In genomic region chr15:34336947-34337556, GRCh38 we compare ENCODE assay signal across 10 cellular contexts. TPM values are rescaled to one million over a fixed set of nuclear protein-coding genes. Genes with fewer than 3 reads are reported as not detected.
A peak's percentile ranks its signal among the peaks of the same experiment; 100 is the strongest.
DNase-seq lines count a peak whose midpoint lies in the region; ATAC-seq and TF ChIP-seq lines count a peak whose summit lies in the region.
"Had no signal": no experiment of that assay in that cellular context is flagged by ENCODE, and none has a peak within 500 bp of the region (broad histone marks: within the 10 kb centered on the region; RNA-seq: fewer than 3 reads in every experiment).

No MANE protein-coding gene starts in this region.

- H3K27me3 ChIP-seq in BLaER1 = no peaks in the 10 kb centered on the region
- no peaks in the 10 kb centered on the region for H3K27me3 ChIP-seq in cardiac muscle cell
- no peaks in the 10 kb centered on the region for H3K27me3 ChIP-seq in rectal smooth muscle tissue (ENCODE audit: control insufficient read depth, insufficient read depth, low read length)

- H3K36me3 ChIP-seq in BLaER1 = peaks cover 20% of the 10 kb centered on the region
- no peaks in the 10 kb centered on the region for H3K36me3 ChIP-seq in cardiac muscle cell
- no peaks in the 10 kb centered on the region for H3K36me3 ChIP-seq in rectal smooth muscle tissue (ENCODE audit: control insufficient read depth, insufficient read depth, low read length)

- H3K9me3 Mint-ChIP-seq in activated T-helper 17 cell treated with anti-CD3 and anti-CD28 coated beads, Interleukin-2, amount 50 U/mL, for 72 hours = no peaks in the 10 kb centered on the region

- POLR2A ChIA-PET in GM10248 (lab: Yijun Ruan, JAX) = interaction anchor here (0.6 to 2.2 kb wide), 6 partner anchors 8 to 127 kb away, joined by 3 to 9 read pairs (median 3); partner anchors contain the start of gene KATNBL1

- peaks cover 56% of the 10 kb centered on the region for H3K36me3 Mint-ChIP-seq in activated T-helper 17 cell treated with anti-CD3 and anti-CD28 coated beads, Interleukin-2, amount 50 U/mL, for 72 hours (ENCODE audit: low read depth)

- no peak for TF ChIP-seq CTCF in cardiac muscle cell (IDR thresholded peaks at IDR 0.05; ENCODE audit: low read depth, low read length)
- TF ChIP-seq CTCF in GM10248 (IDR thresholded peaks at IDR 0.05; ENCODE audit: control extremely low read depth, extremely low read depth, low read depth, missing control alignments) = no peak

- H3K4me1 Mint-ChIP-seq in activated T-helper 17 cell treated with anti-CD3 and anti-CD28 coated beads, Interleukin-2, amount 50 U/mL, for 72 hours = peaks cover 30% of the 10 kb centered on the region

- H3K27ac ChIP-seq in BLaER1 (peak overlapping the region; percentile 90), cardiac muscle cell (peak overlapping the region; percentile 93), rectal smooth muscle tissue (ENCODE audit: low read depth, low read length) (peak overlapping the region; percentile 85)

- H3K27me3 Mint-ChIP-seq in activated T-helper 17 cell treated with anti-CD3 and anti-CD28 coated beads, Interleukin-2, amount 50 U/mL, for 72 hours = no peaks in the 10 kb centered on the region

- peak overlapping the region; percentile 86 for H3K4me3 ChIP-seq in BLaER1
- H3K4me3 ChIP-seq in Jurkat, Clone E6-1 (ENCODE audit: low read length) = peak overlapping the region; percentile 76
- peak overlapping the region; percentile 92 for H3K4me3 ChIP-seq in cardiac muscle cell
- peak overlapping the region; percentile 75 for H3K4me3 ChIP-seq in rectal smooth muscle tissue (ENCODE audit: low read length)

- CTCF ChIA-PET in GM10248 (lab: Yijun Ruan, JAX) = interaction anchor here (1.0 to 2.0 kb wide), 5 partner anchors 9 to 39 kb away, joined by 3 to 10 read pairs (median 4); partner anchors contain the start of gene LPCAT4

- H3K4me2 ChIP-seq in BLaER1 = peak overlapping the region; percentile 95

- H3K4me3 Mint-ChIP-seq in activated T-helper 17 cell treated with anti-CD3 and anti-CD28 coated beads, Interleukin-2, amount 50 U/mL, for 72 hours = no peak overlapping the region

- H3K27ac Mint-ChIP-seq in activated T-helper 17 cell treated with anti-CD3 and anti-CD28 coated beads, Interleukin-2, amount 50 U/mL, for 72 hours = peak overlapping the region; percentile 97

- peak; percentile 16 for ATAC-seq in GM19438 (IDR thresholded peaks at IDR 0.05; ENCODE audit: low read depth, unreplicated experiment)
- peak; percentile 3 for ATAC-seq in activated T-helper 17 cell treated with anti-CD3 and anti-CD28 coated beads, Interleukin-2, amount 50 U/mL, for 72 hours (replicated peaks)

- no peaks in the 10 kb centered on the region for H4K20me1 ChIP-seq in BLaER1

- H3K9ac ChIP-seq in BLaER1 = peak overlapping the region; percentile 84
- peak overlapping the region; percentile 51 for H3K9ac ChIP-seq in rectal smooth muscle tissue (ENCODE audit: low read length)

- peaks cover 92% of the 10 kb centered on the region for H3K4me1 ChIP-seq in BLaER1
- H3K4me1 ChIP-seq in cardiac muscle cell (ENCODE audit: low read depth) = peaks cover 23% of the 10 kb centered on the region
- H3K4me1 ChIP-seq in rectal smooth muscle tissue (ENCODE audit: control insufficient read depth, insufficient read depth, low read length) = peaks cover 3% of the 10 kb centered on the region

- H3K9me3 ChIP-seq in BLaER1 = no peaks in the 10 kb centered on the region
- no peaks in the 10 kb centered on the region for H3K9me3 ChIP-seq in cardiac muscle cell (ENCODE audit: low read depth)

- no peak for DNase-seq in Jurkat, Clone E6-1 (ENCODE audit: low read depth, low spot score)
- DNase-seq in cardiac muscle cell (ENCODE audit: low read depth in 1 of 2, low spot score in 1 of 2) (no peak), H4 (ENCODE audit: low spot score) (no peak), GM10248 (ENCODE audit: extremely low spot score) (no peak)

RNA-seq across cellular contexts. Expression of gene SLC12A6, which starts 0.5 kb away (rescaled TPM):
- polyA plus RNA-seq in Jurkat, Clone E6-1 (2012; ENCODE audit: insufficient read depth, insufficient read length) = 8.3 TPM
- total RNA-seq in activated T-helper 17 cell treated with anti-CD3 and anti-CD28 coated beads, Interleukin-2, amount 50 U/mL, for 72 hours = 10 to 100 TPM; 25.2 to 33.6 TPM
- total RNA-seq in cardiac muscle cell = 19.6 and 44.3 TPM in 2 replicates
- polyA plus RNA-seq in cardiac muscle cell = 12.0 and 24.4 TPM in 2 replicates
- total RNA-seq in H4 (2014; rRNA removed; shearing (Covaris generic)) = 2.6 and 3.4 TPM in 2 replicates

RNA-seq across cellular contexts. Expression of gene NOP10, which starts 5.9 kb away (rescaled TPM):
- 343 TPM for polyA plus RNA-seq in Jurkat, Clone E6-1 (2012; ENCODE audit: insufficient read depth, insufficient read length)
- 100 to 1,000 TPM; 150 to 210 TPM for total RNA-seq in activated T-helper 17 cell treated with anti-CD3 and anti-CD28 coated beads, Interleukin-2, amount 50 U/mL, for 72 hours
- total RNA-seq in cardiac muscle cell = 110 and 143 TPM in 2 replicates
- polyA plus RNA-seq in cardiac muscle cell = 307 and 366 TPM in 2 replicates
- 367 and 416 TPM in 2 replicates for total RNA-seq in H4 (2014; rRNA removed; shearing (Covaris generic))

RNA-seq across cellular contexts. Expression of gene NUTM1, which starts 6.1 kb away (rescaled TPM):
- polyA plus RNA-seq in Jurkat, Clone E6-1 (2012; ENCODE audit: insufficient read depth, insufficient read length) = not detected
- total RNA-seq in activated T-helper 17 cell treated with anti-CD3 and anti-CD28 coated beads, Interleukin-2, amount 50 U/mL, for 72 hours = not detected
- 0.15 TPM in 1 of 2 replicates, not detected in the other for total RNA-seq in cardiac muscle cell
- 0.32 TPM in 1 of 2 replicates, not detected in the other for polyA plus RNA-seq in cardiac muscle cell
- not detected in 2 replicates for total RNA-seq in H4 (2014; rRNA removed; shearing (Covaris generic))
- total RNA-seq: HT1080, pulmonary artery endothelial cell had no signal

RNA-seq across cellular contexts. Expression of gene LPCAT4, which starts 29.9 kb away (rescaled TPM):
- 51.4 TPM for polyA plus RNA-seq in Jurkat, Clone E6-1 (2012; ENCODE audit: insufficient read depth, insufficient read length)
- 10 to 100 TPM; 73.8 to 95.0 TPM for total RNA-seq in activated T-helper 17 cell treated with anti-CD3 and anti-CD28 coated beads, Interleukin-2, amount 50 U/mL, for 72 hours
- 95.6 and 172 TPM in 2 replicates for total RNA-seq in cardiac muscle cell
- polyA plus RNA-seq in cardiac muscle cell = 162 and 285 TPM in 2 replicates
- total RNA-seq in H4 (2014; rRNA removed; shearing (Covaris generic)) = 7.4 and 12.0 TPM in 2 replicates
